In genomic region chr4:106312997-106313522, GRCh38 we compare ENCODE assay signal across 17 cellular contexts. TPM values are rescaled to one million over a fixed set of nuclear protein-coding genes. Genes with fewer than 3 reads are reported as not detected.
DNase-seq lines count a peak whose midpoint lies in the region; ATAC-seq and TF ChIP-seq lines count a peak whose summit lies in the region.
"Had no signal": no experiment of that assay in that cellular context is flagged by ENCODE, and none has a peak within 500 bp of the region (broad histone marks: within the 10 kb centered on the region; RNA-seq: fewer than 3 reads in every experiment).

No MANE protein-coding gene starts in this region.

- intact Hi-C loops in naive thymus-derived CD4-positive, alpha-beta T cell (cut with micrococcal nuclease) = loop anchor here (5.0 to 10.0 kb wide), 2 partner anchors 76 to 1672 kb away; partner anchors contain the start of gene HADH (in 1 of the 2)

- no peak overlapping the region for H3K9ac ChIP-seq in BLaER1

- H3K27ac ChIP-seq in BLaER1 = no peak overlapping the region
- peak overlapping the region; percentile 19 for H3K27ac ChIP-seq in naive thymus-derived CD4-positive, alpha-beta T cell (ENCODE audit: low read depth, low read length)
- H3K27ac ChIP-seq: brain microvascular endothelial cell, ovary had no signal

- H3K9me3 Mint-ChIP-seq in HFFc6 = no peaks in the 10 kb centered on the region
- H3K9me3 Mint-ChIP-seq in activated naive CD8-positive, alpha-beta T cell treated with anti-CD3 and anti-CD28 coated beads, Interleukin-2, amount 50 U/mL, for 24 hours = no peaks in the 10 kb centered on the region
- H3K9me3 Mint-ChIP-seq in naive thymus-derived CD4-positive, alpha-beta T cell = no peaks in the 10 kb centered on the region

- H3K36me3 ChIP-seq in BLaER1 = peaks cover 8% of the 10 kb centered on the region
- H3K36me3 ChIP-seq in naive thymus-derived CD4-positive, alpha-beta T cell (ENCODE audit: control insufficient read depth in 2 of 3, insufficient read depth in 3 of 3, low read length in 3 of 3) = peaks cover 0 to 4% (median 0%) of the 10 kb centered on the region in 3 experiments
- H3K36me3 ChIP-seq: brain microvascular endothelial cell, ovary had no signal

- peaks cover 54% of the 10 kb centered on the region for H3K4me1 Mint-ChIP-seq in HFFc6 (ENCODE audit: low read depth)
- H3K4me1 Mint-ChIP-seq in activated naive CD8-positive, alpha-beta T cell treated with anti-CD3 and anti-CD28 coated beads, Interleukin-2, amount 50 U/mL, for 24 hours = peaks cover 39% of the 10 kb centered on the region
- peaks cover 19 to 60% (median 51%) of the 10 kb centered on the region in 7 donors for H3K4me1 Mint-ChIP-seq in naive thymus-derived CD4-positive, alpha-beta T cell

- no peaks in the 10 kb centered on the region for H3K27me3 ChIP-seq in BLaER1
- H3K27me3 ChIP-seq in naive thymus-derived CD4-positive, alpha-beta T cell (ENCODE audit: control insufficient read depth in 2 of 2, insufficient read depth in 2 of 2, low read length in 2 of 2) = no peaks in the 10 kb centered on the region
- H3K27me3 ChIP-seq: brain microvascular endothelial cell, ovary had no signal

- no peaks in the 10 kb centered on the region for H3K9me3 ChIP-seq in BLaER1
- no peaks in the 10 kb centered on the region for H3K9me3 ChIP-seq in naive thymus-derived CD4-positive, alpha-beta T cell (ENCODE audit: control insufficient read depth in 2 of 3, low read length in 3 of 3)
- H3K9me3 ChIP-seq: ovary had no signal

- peak overlapping the region; percentile 79 for H3K4me3 Mint-ChIP-seq in HFFc6
- H3K4me3 Mint-ChIP-seq in activated naive CD8-positive, alpha-beta T cell treated with anti-CD3 and anti-CD28 coated beads, Interleukin-2, amount 50 U/mL, for 24 hours = peak overlapping the region; percentile 3
- H3K4me3 Mint-ChIP-seq in naive thymus-derived CD4-positive, alpha-beta T cell = peak overlapping the region in 4 of 10 donors; percentile 5 to 55 (median 23)

- H4K20me1 ChIP-seq in BLaER1 = no peaks in the 10 kb centered on the region; the same call in 1 of the 2 replicates

- POLR2A ChIA-PET in naive thymus-derived CD4-positive, alpha-beta T cell (lab: Charles Lee) = interaction anchor here (0.5 to 0.7 kb wide), 3 partner anchors 44 to 120 kb away, joined by 3 read pairs; no protein-coding TSS in a partner anchor

- no peak for ATAC-seq in activated naive CD8-positive, alpha-beta T cell treated with anti-CD3 and anti-CD28 coated beads, Interleukin-2, amount 50 U/mL, for 24 hours
- no peak for ATAC-seq in naive thymus-derived CD4-positive, alpha-beta T cell

- no peak for TF ChIP-seq CTCF in HFFc6 (IDR thresholded peaks at IDR 0.05)

- H3K4me3 ChIP-seq in BLaER1 = no peak overlapping the region
- H3K4me3 ChIP-seq in naive thymus-derived CD4-positive, alpha-beta T cell (ENCODE audit: low read length) = no peak overlapping the region
- H3K4me3 ChIP-seq: ovary had no signal

- peaks cover 13% of the 10 kb centered on the region for H3K36me3 Mint-ChIP-seq in HFFc6 (ENCODE audit: low read depth)
- peaks cover 11% of the 10 kb centered on the region for H3K36me3 Mint-ChIP-seq in activated naive CD8-positive, alpha-beta T cell treated with anti-CD3 and anti-CD28 coated beads, Interleukin-2, amount 50 U/mL, for 24 hours (ENCODE audit: low read depth)
- H3K36me3 Mint-ChIP-seq in naive thymus-derived CD4-positive, alpha-beta T cell = peaks cover 0 to 7% (median 4%) of the 10 kb centered on the region in 5 donors

- H3K27ac Mint-ChIP-seq in HFFc6 = peak overlapping the region; percentile 93
- H3K27ac Mint-ChIP-seq in activated naive CD8-positive, alpha-beta T cell treated with anti-CD3 and anti-CD28 coated beads, Interleukin-2, amount 50 U/mL, for 24 hours = peak overlapping the region; percentile 64
- peak overlapping the region in 4 of 9 donors; percentile 44 to 88 (median 82) for H3K27ac Mint-ChIP-seq in naive thymus-derived CD4-positive, alpha-beta T cell

- H3K4me2 ChIP-seq in BLaER1 = peak overlapping the region; percentile 10; the same call in 1 of the 2 replicates

- peaks cover 43% of the 10 kb centered on the region for H3K4me1 ChIP-seq in BLaER1
- H3K4me1 ChIP-seq in naive thymus-derived CD4-positive, alpha-beta T cell (ENCODE audit: control insufficient read depth in 2 of 2, insufficient read depth in 2 of 2, low read length in 2 of 2) = peaks cover 17 to 22% of the 10 kb centered on the region in 2 donors

- DNase-seq in HFFc6 = no peak
- DNase-seq in activated naive CD8-positive, alpha-beta T cell treated with anti-CD3 and anti-CD28 coated beads, Interleukin-2, amount 50 U/mL, for 24 hours = no peak
- no peak for DNase-seq in naive thymus-derived CD4-positive, alpha-beta T cell
- DNase-seq in activated CD8-positive, alpha-beta memory T cell treated with anti-CD3 and anti-CD28 coated beads, Interleukin-2, amount 50 U/mL, for 4 hours = no peak
- DNase-seq in NCI-H187 (lab: John Stamatoyannopoulos, UW) = no peak
- no peak for DNase-seq in NCI-H2081 (lab: John Stamatoyannopoulos, UW)
- no peak for DNase-seq in SKM-1 (lab: John Stamatoyannopoulos, UW; ENCODE audit: unreplicated experiment)
- DNase-seq: activated CD4-positive, CD25-positive, alpha-beta regulatory T cell treated with anti-CD3 and anti-CD28 coated beads, Interleukin-2, amount 50 U/mL, for 72 hours; brain microvascular endothelial cell; effector CD4-positive, alpha-beta T cell; NCI-H1694 treated with DMSO at 0.1 percent for 48 hours; NCI-H524; ovary; T-helper 2 cell had no signal

- CTCF ChIA-PET in naive thymus-derived CD4-positive, alpha-beta T cell (lab: Charles Lee) = no interaction called here

- H3K27me3 Mint-ChIP-seq in HFFc6 (ENCODE audit: insufficient read depth) = no peaks in the 10 kb centered on the region
- H3K27me3 Mint-ChIP-seq in activated naive CD8-positive, alpha-beta T cell treated with anti-CD3 and anti-CD28 coated beads, Interleukin-2, amount 50 U/mL, for 24 hours = no peaks in the 10 kb centered on the region
- H3K27me3 Mint-ChIP-seq in naive thymus-derived CD4-positive, alpha-beta T cell = no peaks in the 10 kb centered on the region

RNA-seq across cellular contexts. Expression of gene TBCK, which starts 2.9 kb away (rescaled TPM):
- total RNA-seq in HFFc6 (2021; fragmentation: NEBNext Ultra II Directional; extraction: Animal tissue kit (Norgen Biotek cat#: 25700)) = 10 to 100 TPM; 21.4 to 37.0 (median 27.1) TPM
- total RNA-seq in naive thymus-derived CD4-positive, alpha-beta T cell = 10 to 100 TPM; 41.3 to 70.7 (median 60.7) TPM
- 10 to 100 TPM; 29.5 to 33.0 TPM for polyA plus RNA-seq in naive thymus-derived CD4-positive, alpha-beta T cell

RNA-seq across cellular contexts. Expression of gene AIMP1, which starts 3.3 kb away (rescaled TPM):
- total RNA-seq in HFFc6 (2021; fragmentation: NEBNext Ultra II Directional; extraction: Animal tissue kit (Norgen Biotek cat#: 25700)) = 10 to 100 TPM; 64.7 to 74.9 (median 70.8) TPM
- total RNA-seq in naive thymus-derived CD4-positive, alpha-beta T cell = 10 to 100 TPM; 44.2 to 59.2 (median 56.8) TPM
- polyA plus RNA-seq in naive thymus-derived CD4-positive, alpha-beta T cell = 10 to 100 TPM; 59.0 to 79.0 TPM

RNA-seq across cellular contexts. Expression of gene GIMD1, which starts 55.5 kb away (rescaled TPM):
- total RNA-seq in HFFc6 (2021; fragmentation: NEBNext Ultra II Directional; extraction: Animal tissue kit (Norgen Biotek cat#: 25700)) = not detected
- total RNA-seq in naive thymus-derived CD4-positive, alpha-beta T cell = not detected
- not detected for polyA plus RNA-seq in naive thymus-derived CD4-positive, alpha-beta T cell
- total RNA-seq: lung microvascular endothelial cell, ovary had no signal
- polyA plus RNA-seq: BJ, ovary had no signal
